1 cellular context compared by ENCODE assay signal in genomic region chr22:36053242-36054147, GRCh38.
TF ChIP-seq lines count a peak whose summit lies in the region.

No MANE protein-coding gene starts in this region.

TF ChIP-seq in IMR-90, 13 proteins besides CTCF, POLR2A, EP300 and RAD21:
- TF ChIP-seq RFX5 (IDR thresholded peaks at IDR 0.05; ENCODE audit: low read depth, low read length): no peak
- no peak for TF ChIP-seq BHLHE40 (IDR thresholded peaks at IDR 0.05; ENCODE audit: low read depth, low read length)
- no peak for TF ChIP-seq CHD1 (IDR thresholded peaks at IDR 0.05; ENCODE audit: low read depth, low read length)
- no peak for TF ChIP-seq SMC3 (IDR thresholded peaks at IDR 0.05; ENCODE audit: low read depth, low read length)
- no peak for TF ChIP-seq CEBPB (IDR thresholded peaks at IDR 0.05; ENCODE audit: low read depth, low read length)
- TF ChIP-seq NFE2L2 (IDR thresholded peaks at IDR 0.05; ENCODE audit: low read depth, low read length): no peak
- TF ChIP-seq ELK1 (IDR thresholded peaks at IDR 0.05; ENCODE audit: borderline replicate concordance, low read depth, low read length): no peak
- TF ChIP-seq MAZ (IDR thresholded peaks at IDR 0.05; ENCODE audit: borderline replicate concordance, low read depth, low read length): no peak
- no peak for TF ChIP-seq RCOR1 (IDR thresholded peaks at IDR 0.05; ENCODE audit: insufficient replicate concordance, low read length)
- TF ChIP-seq MAFK (IDR thresholded peaks at IDR 0.05; ENCODE audit: low read depth, low read length): no peak
